In genomic region chr12:49622501-49623141, GRCh38 we compare ENCODE assay signal across 8 cellular contexts. TPM values are rescaled to one million over a fixed set of nuclear protein-coding genes. Genes with fewer than 3 reads are reported as not detected.
A peak's percentile ranks its signal among the peaks of the same experiment; 100 is the strongest.
DNase-seq lines count a peak whose midpoint lies in the region; ATAC-seq and TF ChIP-seq lines count a peak whose summit lies in the region.

No MANE protein-coding gene starts in this region.

- peak overlapping the region; percentile 93 for H2AFZ ChIP-seq in IMR-90 (replicated peaks; ENCODE audit: low read length, poor library complexity)

- 0 out of 2 replicates have a peak, but pooled peaks cover 3% of the 10 kb centered on the region for H3K9me1 ChIP-seq in IMR-90 (ENCODE audit: insufficient read depth, low read length)

- peaks cover 0 to 13% of the 10 kb centered on the region in 2 experiments; a peak in 2 of 4 replicates for H3K79me1 ChIP-seq in IMR-90 (ENCODE audit: low read depth in 1 of 2, low read length in 2 of 2)

- dilution Hi-C loops in IMR-90 (cut with HindIII; ENCODE audit: low sequenced_read_pairs, unreplicated experiment): no loop called here

- no peak for TF ChIP-seq CTCF in IMR-90 (conservative IDR thresholded peaks at IDR 0.05; ENCODE audit: low read depth, low read length)
- TF ChIP-seq CTCF in VCaP (conservative IDR thresholded peaks at IDR 0.05): no peak
- no peak for TF ChIP-seq CTCF in coronary artery (IDR thresholded peaks at IDR 0.05)
- no peak for TF ChIP-seq CTCF in lower leg skin (IDR thresholded peaks at IDR 0.05)

- in situ Hi-C loops in IMR-90 (cut with MboI; ENCODE audit: low sequenced_read_pairs): no loop called here

- no peaks in the 10 kb centered on the region for H3K9me3 ChIP-seq in IMR-90 (ENCODE audit: control insufficient read depth, insufficient read depth, low read length)

- H2AK9ac ChIP-seq in IMR-90 (replicated peaks; ENCODE audit: low read depth, low read length, poor library complexity): peak overlapping the region; percentile 79

- peak overlapping the region; percentile 50 for H4K5ac ChIP-seq in IMR-90 (ENCODE audit: low read depth, low read length)

- H3K14ac ChIP-seq in IMR-90 (replicated peaks; ENCODE audit: low read depth, low read length): peak overlapping the region; percentile 96

- no peak overlapping the region; the same call in 1 of the 2 replicates for H2BK120ac ChIP-seq in IMR-90 (ENCODE audit: low read depth, low read length)

- peak overlapping the region; percentile 83 for H3K4ac ChIP-seq in IMR-90 (ENCODE audit: low read depth, low read length)

- no peak overlapping the region for H2BK15ac ChIP-seq in IMR-90 (ENCODE audit: low read depth, low read length)

- H2AK5ac ChIP-seq in IMR-90 (ENCODE audit: low read depth, low read length): peak overlapping the region; percentile 35

- H4K91ac ChIP-seq in IMR-90 (ENCODE audit: insufficient read depth, low read depth, low read length): peak overlapping the region; percentile 47

- H3K36me3 ChIP-seq in IMR-90 (ENCODE audit: control insufficient read depth, insufficient read depth, low read length): no peaks in the 10 kb centered on the region

- H3K27ac ChIP-seq in IMR-90 (ENCODE audit: insufficient read depth, low read length) (peak overlapping the region; percentile 16), VCaP (peak overlapping the region; percentile 82), coronary artery (peak overlapping the region; percentile 88 to 93)

- POLR2A ChIA-PET in IMR-90 (lab: Charles Lee; ENCODE audit: unreplicated experiment): interaction anchor here (0.5 to 0.6 kb wide), 4 partner anchors 22 to 140 kb away, joined by 3 to 10 read pairs (median 4); no protein-coding TSS in a partner anchor

- peak overlapping the region; percentile 62 for H3K56ac ChIP-seq in IMR-90 (ENCODE audit: extremely low read depth, insufficient read depth, low read length)

- intact Hi-C loops in IMR-90 (cut with micrococcal nuclease) (no loop called here), lower leg skin (cut with DNase I; ENCODE audit: low total_unique reads) (no loop called here)

- H3K9ac ChIP-seq in IMR-90 (ENCODE audit: low read depth, low read length): peak overlapping the region; percentile 74

- H4K20me1 ChIP-seq in IMR-90 (ENCODE audit: insufficient read depth, low read length): no peaks in the 10 kb centered on the region

- H2BK5ac ChIP-seq in IMR-90 (ENCODE audit: low read depth, low read length, poor library complexity, severe bottlenecking): peak overlapping the region; percentile 10

- DNase-seq in DMS79 (lab: John Stamatoyannopoulos, UW): peak; percentile 56
- DNase-seq in IMR-90: peak; percentile 3
- DNase-seq in coronary artery (ENCODE audit: low spot score): peak; percentile 73
- DNase-seq in lower leg skin (ENCODE audit: low spot score in 2 of 2): peak in 1 of 2 donors; percentile 87
- DNase-seq in stimulated activated CD8-positive, alpha-beta memory T cell treated with anti-CD3 and anti-CD28 coated beads, Interleukin-2, amount 100 ng/mL, for 1 hour (ENCODE audit: low read depth in 2 of 2): peak; percentile 7 to 9
- DNase-seq in A172 (ENCODE audit: low spot score): no peak

- peaks cover 11% of the 10 kb centered on the region for H3K4me1 ChIP-seq in IMR-90 (ENCODE audit: control insufficient read depth, insufficient read depth, low read length)

- peak overlapping the region; percentile 95 for H3K23ac ChIP-seq in IMR-90 (ENCODE audit: low read depth, low read length)

- TF ChIP-seq POLR2A in IMR-90 (IDR thresholded peaks at IDR 0.05; ENCODE audit: low read depth, low read length) (no peak), lower leg skin (IDR thresholded peaks at IDR 0.05) (no peak)

- H3K4me3 ChIP-seq in IMR-90 (ENCODE audit: insufficient read depth, low read depth, low read length) (peak overlapping the region; percentile 60), coronary artery (peak overlapping the region; percentile 75), lower leg skin (ENCODE audit: low read depth, poor library complexity, severe bottlenecking) (peak overlapping the region; percentile 24)

- peak overlapping the region; percentile 94 for H3K4me2 ChIP-seq in IMR-90 (ENCODE audit: low read depth, low read length)

- no TSS peak for BruUV-seq in IMR-90 (replicated peaks; lab: Mats Ljungman, UMichigan)

- no peak for TF ChIP-seq RAD21 in IMR-90 (IDR thresholded peaks at IDR 0.05; ENCODE audit: low read length)

- WGBS in IMR-90 (ENCODE audit: extremely low coverage in 2 of 2, insufficient read length in 1 of 2), 2 experiments: 0% methylated on average over 3 of the region's 22 CpGs; no CpG with 5 or more reads in 1 of the 2 experiments
- 1% methylated on average over 22 of the region's 22 CpGs for WGBS in lower leg skin, 2 donors

- peaks cover 3% of the 10 kb centered on the region; the same call in 1 of the 2 replicates for H3K27me3 ChIP-seq in IMR-90 (ENCODE audit: control insufficient read depth, insufficient read depth, low read length)

- peak overlapping the region; percentile 16; the same call in 1 of the 2 replicates for H3K18ac ChIP-seq in IMR-90 (ENCODE audit: low read depth, low read length)

- ATAC-seq in GM21515 (IDR thresholded peaks at IDR 0.05; ENCODE audit: unreplicated experiment) (peak; percentile 34), IMR-90 (ENCODE audit: low read depth) (peak; percentile 9)

- H4K8ac ChIP-seq in IMR-90 (ENCODE audit: low read depth in 2 of 2, low read length in 2 of 2): peak overlapping the region; percentile 76 to 90

- CTCF ChIA-PET in IMR-90 (lab: Yijun Ruan, JAX): interaction anchor here (0.5 to 1.0 kb wide), 3 partner anchors 19 to 83 kb away, joined by 3 to 5 read pairs (median 3); no protein-coding TSS in a partner anchor

- no peak overlapping the region for H2BK20ac ChIP-seq in IMR-90 (ENCODE audit: low read depth, low read length)

TF ChIP-seq in IMR-90, 13 proteins besides CTCF, POLR2A, EP300 and RAD21:
- TF ChIP-seq SMC3 (IDR thresholded peaks at IDR 0.05; ENCODE audit: low read depth, low read length): no peak
- TF ChIP-seq, protein P1, sequence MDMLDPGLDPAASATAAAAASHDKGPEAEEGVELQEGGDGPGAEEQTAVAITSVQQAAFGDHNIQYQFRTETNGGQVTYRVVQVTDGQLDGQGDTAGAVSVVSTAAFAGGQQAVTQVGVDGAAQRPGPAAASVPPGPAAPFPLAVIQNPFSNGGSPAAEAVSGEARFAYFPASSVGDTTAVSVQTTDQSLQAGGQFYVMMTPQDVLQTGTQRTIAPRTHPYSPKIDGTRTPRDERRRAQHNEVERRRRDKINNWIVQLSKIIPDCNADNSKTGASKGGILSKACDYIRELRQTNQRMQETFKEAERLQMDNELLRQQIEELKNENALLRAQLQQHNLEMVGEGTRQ (IDR thresholded peaks at IDR 0.05; ENCODE audit: low read depth, low read length): peak; percentile 63
- TF ChIP-seq MAFK (IDR thresholded peaks at IDR 0.05; ENCODE audit: low read depth, low read length): no peak
- no peak for TF ChIP-seq MAZ (IDR thresholded peaks at IDR 0.05; ENCODE audit: borderline replicate concordance, low read depth, low read length)
- no peak for TF ChIP-seq FOS (IDR thresholded peaks at IDR 0.05; ENCODE audit: low read depth, low read length)
- no peak; the same call in 1 of the 2 replicates for TF ChIP-seq MXI1 (IDR thresholded peaks at IDR 0.05; ENCODE audit: borderline replicate concordance, low read depth, low read length)
- TF ChIP-seq BHLHE40 (IDR thresholded peaks at IDR 0.05; ENCODE audit: low read depth, low read length): peak; percentile 84
TF ChIP-seq in IMR-90: peak in this region for 2.

RNA-seq across cellular contexts. Expression of gene PRPF40B, which starts 0.7 kb away (rescaled TPM):
- total RNA-seq in IMR-90 (2012; rRNA removed) (3.9 and 5.0 TPM in 2 replicates), lower leg skin (10 to 100 TPM; 15.6 to 22.2 (median 17.5) TPM)
- polyA plus RNA-seq in IMR-90 (2012; rRNA removed): 11.0 and 11.8 TPM in 2 replicates
- 5.9 and 7.5 TPM in 2 replicates for polyA plus RNA-seq in IMR-90 (2012; cell fraction: cytosol; rRNA removed)
- polyA plus RNA-seq in IMR-90 (2012; cell fraction: nucleus; rRNA removed; ENCODE audit: low replicate concordance): 81.2 and 98.0 TPM in 2 replicates
- 9.1 and 13.9 TPM in 2 replicates for total RNA-seq in A172 (2014; rRNA removed; shearing (Covaris generic))

RNA-seq across cellular contexts. Expression of gene FAM186B, which starts 17.2 kb away (rescaled TPM):
- total RNA-seq in IMR-90 (2012; rRNA removed) (0.18 and 0.28 TPM in 2 replicates), lower leg skin (1 to 10 TPM in 1 of 4 donors, under 1 TPM in 3; 0.21 to 1.1 (median 0.57) TPM)
- 0.10 TPM in 2 replicates for polyA plus RNA-seq in IMR-90 (2012; rRNA removed)
- 0.10 and 0.12 TPM in 2 replicates for polyA plus RNA-seq in IMR-90 (2012; cell fraction: cytosol; rRNA removed)
- 0.28 and 0.36 TPM in 2 replicates for polyA plus RNA-seq in IMR-90 (2012; cell fraction: nucleus; rRNA removed; ENCODE audit: low replicate concordance)
- 0.05 and 0.55 TPM in 2 replicates for total RNA-seq in A172 (2014; rRNA removed; shearing (Covaris generic))

RNA-seq across cellular contexts. Expression of gene MCRS1, which starts 54.7 kb away (rescaled TPM):
- total RNA-seq in IMR-90 (2012; rRNA removed) (60.8 and 72.9 TPM in 2 replicates), lower leg skin (10 to 100 TPM; 38.5 to 53.8 (median 41.5) TPM)
- polyA plus RNA-seq in IMR-90 (2012; rRNA removed): 73.2 and 75.2 TPM in 2 replicates
- polyA plus RNA-seq in IMR-90 (2012; cell fraction: cytosol; rRNA removed): 66.3 and 72.6 TPM in 2 replicates
- polyA plus RNA-seq in IMR-90 (2012; cell fraction: nucleus; rRNA removed; ENCODE audit: low replicate concordance): 122 and 232 TPM in 2 replicates
- total RNA-seq in A172 (2014; rRNA removed; shearing (Covaris generic)): 66.5 and 79.5 TPM in 2 replicates

Comparison
In these comparisons a context has a peak if more than half of its experiments do, and no peak if none do; other contexts are left out.
1. H3K27ac ChIP-seq: peak in every context shown above with its lines; median percentile 90 in coronary artery; 82 in VCaP; 16 in IMR-90.
2. H3K4me3 ChIP-seq: peak in every context shown above with its lines; median percentile 75 in coronary artery; 60 in IMR-90; 24 in lower leg skin.